ENCODE assay signal across 11 cellular contexts in genomic region chr1:151062738-151063371, GRCh38. TPM values are rescaled to one million over a fixed set of nuclear protein-coding genes. Genes with fewer than 3 reads are reported as not detected.
A peak's percentile ranks its signal among the peaks of the same experiment; 100 is the strongest.
DNase-seq lines count a peak whose midpoint lies in the region; ATAC-seq and TF ChIP-seq lines count a peak whose summit lies in the region.
"Had no signal": no experiment of that assay in that cellular context is flagged by ENCODE, and none has a peak within 500 bp of the region (broad histone marks: within the 10 kb centered on the region; RNA-seq: fewer than 3 reads in every experiment).

No MANE protein-coding gene starts in this region.

- intact Hi-C loops in activated CD4-positive, alpha-beta T cell treated with anti-CD3 and anti-CD28 coated beads, Interleukin-2, amount 10 ng/mL, durations not matched to agents 24 days and 14 days (cut with micrococcal nuclease), result no loop called here
- intact Hi-C loops in CD14-positive monocyte (cut with micrococcal nuclease), result no loop called here

- no peaks in the 10 kb centered on the region for H3K27me3 ChIP-seq in foreskin keratinocyte
- H3K27me3 ChIP-seq: esophagus muscularis mucosa had no signal

- peaks cover 21% of the 10 kb centered on the region for H3K36me3 Mint-ChIP-seq in activated CD4-positive, alpha-beta T cell treated with anti-CD3 and anti-CD28 coated beads, Interleukin-2, amount 10 ng/mL, durations not matched to agents 24 days and 14 days (ENCODE audit: low read depth)
- H3K36me3 Mint-ChIP-seq in CD14-positive monocyte, result peaks cover 6% of the 10 kb centered on the region in 2 donors

- peak overlapping the region; percentile 75 for H3K27ac ChIP-seq in foreskin keratinocyte
- H3K27ac ChIP-seq in temporal lobe (ENCODE audit: low read depth, low read length), result peak overlapping the region; percentile 17
- H3K27ac ChIP-seq: esophagus muscularis mucosa had no signal

- H3K4me1 Mint-ChIP-seq in activated CD4-positive, alpha-beta T cell treated with anti-CD3 and anti-CD28 coated beads, Interleukin-2, amount 10 ng/mL, durations not matched to agents 24 days and 14 days, result peaks cover 29% of the 10 kb centered on the region
- peaks cover 19% of the 10 kb centered on the region for H3K4me1 Mint-ChIP-seq in CD14-positive monocyte

- H3K27me3 Mint-ChIP-seq in activated CD4-positive, alpha-beta T cell treated with anti-CD3 and anti-CD28 coated beads, Interleukin-2, amount 10 ng/mL, durations not matched to agents 24 days and 14 days, result no peaks in the 10 kb centered on the region
- peaks cover 2 to 5% (median 2%) of the 10 kb centered on the region in 3 donors for H3K27me3 Mint-ChIP-seq in CD14-positive monocyte (ENCODE audit: low read depth in 3 of 3)
- H3K27me3 Mint-ChIP-seq: T-helper 17 cell had no signal

- peak overlapping the region; percentile 63 for H3K27ac Mint-ChIP-seq in activated CD4-positive, alpha-beta T cell treated with anti-CD3 and anti-CD28 coated beads, Interleukin-2, amount 10 ng/mL, durations not matched to agents 24 days and 14 days
- H3K27ac Mint-ChIP-seq in CD14-positive monocyte, result no peak overlapping the region
- H3K27ac Mint-ChIP-seq: activated T-helper 1 cell treated with anti-CD3 and anti-CD28 coated beads, Interleukin-12 subunit alpha, Interleukin-12 subunit beta, Interleukin-2, Interleukin-4 antibody, amounts not matched to agents 30 ng/mL and 10 ng/mL and 1 ng/mL, durations not matched to agents 14 hours and 24 hours and 36 hours; T-helper 17 cell had no signal

- TF ChIP-seq CTCF in foreskin keratinocyte (conservative IDR thresholded peaks at IDR 0.05) (no peak), CD14-positive monocyte (IDR thresholded peaks at IDR 0.05) (no peak)

- H3K4me3 Mint-ChIP-seq in activated CD4-positive, alpha-beta T cell treated with anti-CD3 and anti-CD28 coated beads, Interleukin-2, amount 10 ng/mL, durations not matched to agents 24 days and 14 days, result no peak overlapping the region
- H3K4me3 Mint-ChIP-seq in CD14-positive monocyte, result no peak overlapping the region
- H3K4me3 Mint-ChIP-seq: activated T-helper 1 cell treated with anti-CD3 and anti-CD28 coated beads, Interleukin-12 subunit alpha, Interleukin-12 subunit beta, Interleukin-2, Interleukin-4 antibody, amounts not matched to agents 30 ng/mL and 10 ng/mL and 1 ng/mL, durations not matched to agents 14 hours and 24 hours and 36 hours; T-helper 17 cell had no signal

- H3K4me1 ChIP-seq in foreskin keratinocyte, result peaks cover 10% of the 10 kb centered on the region

- no peaks in the 10 kb centered on the region for H3K9me3 Mint-ChIP-seq in activated CD4-positive, alpha-beta T cell treated with anti-CD3 and anti-CD28 coated beads, Interleukin-2, amount 10 ng/mL, durations not matched to agents 24 days and 14 days
- no peaks in the 10 kb centered on the region for H3K9me3 Mint-ChIP-seq in CD14-positive monocyte
- H3K9me3 Mint-ChIP-seq: activated T-helper 1 cell treated with anti-CD3 and anti-CD28 coated beads, Interleukin-12 subunit alpha, Interleukin-12 subunit beta, Interleukin-2, Interleukin-4 antibody, amounts not matched to agents 30 ng/mL and 10 ng/mL and 1 ng/mL, durations not matched to agents 14 hours and 24 hours and 36 hours had no signal

- peak; percentile 31 for ATAC-seq in SK-N-SH treated with all-trans-retinoic acid at 6 μM for 48 hours
- ATAC-seq in foreskin keratinocyte, result peak; percentile 65
- ATAC-seq: T-helper 17 cell had no signal

- no peak for DNase-seq in activated CD4-positive, alpha-beta T cell treated with anti-CD3 and anti-CD28 coated beads, Interleukin-2, amount 10 ng/mL, durations not matched to agents 24 days and 14 days
- DNase-seq in activated CD4-positive, alpha-beta T cell treated with anti-CD3 and anti-CD28 coated beads, Interleukin-2, amount 50 U/mL, for 4 hours, result no peak
- peak; percentile 54 to 79 for DNase-seq in foreskin keratinocyte
- DNase-seq in CD14-positive monocyte (ENCODE audit: low spot score), result no peak
- DNase-seq in NCI-H1436 (lab: John Stamatoyannopoulos, UW), result no peak
- DNase-seq in NCI-H146 (lab: John Stamatoyannopoulos, UW), result no peak
- DNase-seq: T-helper 17 cell had no signal

TF ChIP-seq in SK-N-SH treated with all-trans-retinoic acid at 6 μM for 48 hours, 23 proteins besides CTCF, POLR2A, EP300 and RAD21:
- TF ChIP-seq TCF4 (CRISPR knock-in tag; IDR thresholded peaks at IDR 0.05; ENCODE audit: borderline replicate concordance) (no peak), CREB5 (CRISPR knock-in tag; IDR thresholded peaks at IDR 0.05; ENCODE audit: low read depth) (no peak), RARB (CRISPR knock-in tag; IDR thresholded peaks at IDR 0.05) (no peak), CSDC2 (CRISPR knock-in tag; IDR thresholded peaks at IDR 0.05) (no peak), ISL1 (CRISPR knock-in tag; IDR thresholded peaks at IDR 0.05) (no peak), ESRRG (CRISPR knock-in tag; IDR thresholded peaks at IDR 0.05) (no peak), ZNF8 (CRISPR knock-in tag; IDR thresholded peaks at IDR 0.05) (no peak), OSR1 (CRISPR knock-in tag; IDR thresholded peaks at IDR 0.05) (no peak), ARNTL (CRISPR knock-in tag; IDR thresholded peaks at IDR 0.05; ENCODE audit: borderline replicate concordance, low read depth) (no peak), GLIS3 (CRISPR knock-in tag; IDR thresholded peaks at IDR 0.05) (no peak), TSHZ2 (CRISPR knock-in tag; IDR thresholded peaks at IDR 0.05) (no peak)

RNA-seq across cellular contexts. Expression of gene MLLT11, which starts 2.7 kb away (rescaled TPM):
- total RNA-seq in activated CD4-positive, alpha-beta T cell treated with anti-CD3 and anti-CD28 coated beads, Interleukin-2, amount 10 ng/mL, durations not matched to agents 24 days and 14 days, result 2.9 and 3.0 TPM in 2 replicates
- total RNA-seq in foreskin keratinocyte, result 5.8 and 7.8 TPM in 2 replicates
- polyA plus RNA-seq in foreskin keratinocyte, result 7.0 and 8.4 TPM in 2 replicates
- 91.7 TPM for total RNA-seq in temporal lobe
- polyA plus RNA-seq in CD14-positive monocyte, result under 1 TPM; 0.38 to 0.40 TPM

RNA-seq across cellular contexts. Expression of gene CDC42SE1, which starts 3.4 kb away (rescaled TPM):
- total RNA-seq in activated CD4-positive, alpha-beta T cell treated with anti-CD3 and anti-CD28 coated beads, Interleukin-2, amount 10 ng/mL, durations not matched to agents 24 days and 14 days, result 189 and 190 TPM in 2 replicates
- total RNA-seq in foreskin keratinocyte, result 107 and 114 TPM in 2 replicates
- polyA plus RNA-seq in foreskin keratinocyte, result 56.0 and 62.1 TPM in 2 replicates
- total RNA-seq in temporal lobe, result 28.5 TPM
- polyA plus RNA-seq in CD14-positive monocyte, result 10 to 100 TPM; 62.1 to 75.7 TPM

RNA-seq across cellular contexts. Expression of gene GABPB2, which starts 7.7 kb away (rescaled TPM):
- 19.4 and 20.3 TPM in 2 replicates for total RNA-seq in activated CD4-positive, alpha-beta T cell treated with anti-CD3 and anti-CD28 coated beads, Interleukin-2, amount 10 ng/mL, durations not matched to agents 24 days and 14 days
- 10.9 and 12.0 TPM in 2 replicates for total RNA-seq in foreskin keratinocyte
- polyA plus RNA-seq in foreskin keratinocyte, result 4.1 and 4.9 TPM in 2 replicates
- 6.4 TPM for total RNA-seq in temporal lobe
- polyA plus RNA-seq in CD14-positive monocyte, result 1 to 10 TPM; 2.2 TPM

RNA-seq across cellular contexts. Expression of gene C1orf56, which starts 15.3 kb away (rescaled TPM):
- total RNA-seq in activated CD4-positive, alpha-beta T cell treated with anti-CD3 and anti-CD28 coated beads, Interleukin-2, amount 10 ng/mL, durations not matched to agents 24 days and 14 days, result 1.0 and 1.2 TPM in 2 replicates
- total RNA-seq in foreskin keratinocyte (1.3 TPM in 2 replicates), temporal lobe (3.0 TPM)
- polyA plus RNA-seq in foreskin keratinocyte (1.6 and 1.7 TPM in 2 replicates), CD14-positive monocyte (1 to 10 TPM in 1 of 2 donors, under 1 TPM in 1; 0.62 to 1.5 TPM)

RNA-seq across cellular contexts. Expression of gene BNIPL, which starts 26.5 kb away (rescaled TPM):
- total RNA-seq in activated CD4-positive, alpha-beta T cell treated with anti-CD3 and anti-CD28 coated beads, Interleukin-2, amount 10 ng/mL, durations not matched to agents 24 days and 14 days, result 0.85 and 1.8 TPM in 2 replicates
- total RNA-seq in foreskin keratinocyte (0.54 and 0.60 TPM in 2 replicates), temporal lobe (0.25 TPM)
- polyA plus RNA-seq in foreskin keratinocyte (0.40 and 0.46 TPM in 2 replicates), CD14-positive monocyte (not detected)

Comparison
In these comparisons a context has a peak if more than half of its experiments do, and no peak if none do; other contexts are left out.
1. DNase-seq: peak in foreskin keratinocyte (2 of 2); none in activated CD4-positive, alpha-beta T cell treated with anti-CD3 and anti-CD28 coated beads, Interleukin-2, amount 10 ng/mL, durations not matched to agents 24 days and 14 days (single experiment), activated CD4-positive, alpha-beta T cell treated with anti-CD3 and anti-CD28 coated beads, Interleukin-2, amount 50 U/mL, for 4 hours (0 of 2), CD14-positive monocyte (single experiment), NCI-H1436 (single experiment) and NCI-H146 (single experiment).
2. RNA of gene MLLT11, which starts 2.7 kb away (total RNA-seq): 91.7 TPM in temporal lobe (single experiment); 5.8 to 7.8 TPM in foreskin keratinocyte and 2.9 to 3.0 TPM in activated CD4-positive, alpha-beta T cell treated with anti-CD3 and anti-CD28 coated beads, Interleukin-2, amount 10 ng/mL, durations not matched to agents 24 days and 14 days; every median in the first group is over 10 times any median in the second.